Comparison of ENCODE assay signal across 9 cellular contexts in the genomic region with DNA sequence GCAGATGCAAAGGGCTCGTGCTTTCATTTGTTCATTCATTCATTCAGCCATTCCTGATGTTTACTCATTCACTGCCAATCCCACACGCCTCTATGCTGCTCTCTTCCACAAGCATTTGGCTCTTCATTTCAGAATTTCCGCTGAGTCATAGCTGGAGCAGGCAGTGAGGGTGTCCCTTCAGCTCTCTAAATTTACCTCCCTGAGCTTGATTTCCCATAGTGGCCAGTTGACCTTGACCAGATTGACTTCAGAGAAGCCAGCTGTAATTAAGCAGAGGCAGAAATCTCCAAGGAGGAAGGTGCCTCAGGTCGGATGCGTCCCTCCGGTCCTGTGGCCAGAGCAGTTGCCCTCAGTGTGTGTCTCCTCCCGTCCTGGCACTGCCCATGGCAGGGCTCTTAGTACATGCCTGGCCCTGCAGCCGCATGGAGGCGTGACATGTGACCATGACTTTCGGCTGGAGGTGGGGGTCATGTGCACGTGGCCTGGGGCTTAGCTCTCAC.
DNase-seq lines count a peak whose midpoint lies in the region; ATAC-seq and TF ChIP-seq lines count a peak whose summit lies in the region.
"Had no signal": no experiment of that assay in that cellular context is flagged by ENCODE, and none has a peak within 500 bp of the region (broad histone marks: within the 10 kb centered on the region; RNA-seq: fewer than 3 reads in every experiment).

No MANE protein-coding gene starts in this region.

- no peak for TF ChIP-seq CTCF in parathyroid adenoma (IDR thresholded peaks at IDR 0.05)

- peak overlapping the region; percentile 8 for H3K4me2 ChIP-seq in parathyroid adenoma (ENCODE audit: low read length)

- H3K9ac ChIP-seq in parathyroid adenoma = no peak overlapping the region

- H3K9me3 ChIP-seq in parathyroid adenoma (ENCODE audit: control insufficient read depth, low read length) = no peaks in the 10 kb centered on the region

- no peaks in the 10 kb centered on the region for H3K79me2 ChIP-seq in parathyroid adenoma

- H3K4me1 ChIP-seq in parathyroid adenoma = peaks cover 37% of the 10 kb centered on the region

- peak overlapping the region; percentile 76 for H2AFZ ChIP-seq in parathyroid adenoma

- H3K36me3 ChIP-seq in parathyroid adenoma (ENCODE audit: control insufficient read depth, insufficient read depth, low read length) = no peaks in the 10 kb centered on the region

- H3K27me3 ChIP-seq in parathyroid adenoma (ENCODE audit: control insufficient read depth, insufficient read depth, low read length) = no peaks in the 10 kb centered on the region

- H3K27ac ChIP-seq in parathyroid adenoma = peak overlapping the region; percentile 83

- TF ChIP-seq POLR2A in GM18505 (IDR thresholded peaks at IDR 0.05; ENCODE audit: borderline replicate concordance, extremely low read depth, insufficient read depth, insufficient read length) = no peak

- H3K4me3 ChIP-seq in parathyroid adenoma (ENCODE audit: low read depth, low read length) = no peak overlapping the region

- ATAC-seq in GM18873 (IDR thresholded peaks at IDR 0.05; ENCODE audit: low FRiP score, unreplicated experiment) (no peak), GM18505 (IDR thresholded peaks at IDR 0.05; ENCODE audit: unreplicated experiment) (no peak)

- peak; percentile 79 for DNase-seq in Daoy (ENCODE audit: low read depth)
- peak; percentile 13 for DNase-seq in SHP77 treated with DMSO at 0.1 percent for 48 hours (lab: John Stamatoyannopoulos, UW)
- DNase-seq in fibroblast of peridontal ligament (ENCODE audit: extremely low read depth) = peak; percentile 74
- no peak for DNase-seq in CD1c-positive myeloid dendritic cell (ENCODE audit: extremely low spot score)
- no peak for DNase-seq in iPS-NIHi11 (ENCODE audit: low spot score)
- DNase-seq: stimulated activated CD8-positive, alpha-beta memory T cell treated with anti-CD3 and anti-CD28 coated beads, Interleukin-4, amount 100 ng/mL, for 48 hours had no signal

Comparison
In these comparisons a context has a peak if more than half of its experiments do, and no peak if none do; other contexts are left out.
1. DNase-seq: peak in Daoy (single experiment), SHP77 treated with DMSO at 0.1 percent for 48 hours (single experiment) and fibroblast of peridontal ligament (single experiment); none in CD1c-positive myeloid dendritic cell (single experiment) and iPS-NIHi11 (single experiment).